28 cellular contexts compared by ENCODE assay signal in the genomic region with DNA sequence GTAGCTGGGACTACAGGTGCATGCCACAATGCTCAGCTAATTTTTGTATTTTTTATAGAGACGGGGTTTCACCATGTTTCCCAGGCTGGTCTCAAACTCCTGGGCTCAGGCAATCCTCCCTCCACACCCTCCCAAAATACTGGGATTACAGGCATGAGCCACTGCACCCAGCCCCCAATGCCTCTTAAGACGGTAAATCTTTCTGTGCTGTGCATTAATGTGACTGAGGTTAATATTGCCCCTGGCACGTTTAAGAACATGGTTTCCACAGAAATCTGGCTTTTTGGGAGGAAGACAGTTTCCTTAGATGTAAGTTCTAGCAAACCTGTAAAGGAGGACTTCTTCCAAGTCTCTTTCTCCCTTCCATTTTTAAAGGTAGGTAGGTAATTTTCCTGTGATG.
"Had no signal": no experiment of that assay in that cellular context is flagged by ENCODE, and none has a peak within 500 bp of the region (broad histone marks: within the 10 kb centered on the region; RNA-seq: fewer than 3 reads in every experiment).

No MANE protein-coding gene starts in this region.

- H3K27ac ChIP-seq: adrenal gland, ascending aorta, body of pancreas, brain microvascular endothelial cell, breast epithelium, cardiac muscle cell had no signal

- H3K4me1 ChIP-seq: adrenal gland, ascending aorta, body of pancreas, breast epithelium had no signal

- DNase-seq: activated effector memory CD4-positive, alpha-beta T cell treated with anti-CD3 and anti-CD28 coated beads, Interleukin-2, amount 50 U/mL, for 16 hours; activated effector memory CD4-positive, alpha-beta T cell treated with Interleukin-2 at 50 U/mL for 16 hours; activated gamma-delta T cell; activated gamma-delta T cell treated with Interleukin-2 at 50 U/mL for 16 hours; activated naive CD4-positive, alpha-beta T cell; activated naive CD4-positive, alpha-beta T cell treated with anti-CD3 and anti-CD28 coated beads for 36 hours; activated naive CD4-positive, alpha-beta T cell treated with anti-CD3 and anti-CD28 coated beads, Interleukin-2, amount 10 ng/mL, durations not matched to agents 7 days and 5 days; activated naive CD4-positive, alpha-beta T cell treated with anti-CD3 and anti-CD28 coated beads, Interleukin-2, amount 50 U/mL, for 16 hours; activated naive CD4-positive, alpha-beta T cell treated with Interleukin-2 at 50 U/mL for 16 hours; activated naive CD8-positive, alpha-beta T cell treated with anti-CD3 and anti-CD28 coated beads for 36 hours; activated naive CD8-positive, alpha-beta T cell treated with anti-CD3 and anti-CD28 coated beads, Interleukin-2, amount 10 ng/mL, durations not matched to agents 7 days and 5 days; activated naive CD8-positive, alpha-beta T cell treated with anti-CD3 and anti-CD28 coated beads, Interleukin-2, amount 50 U/mL, for 24 hours; activated T-cell treated with anti-CD3 and anti-CD28 coated beads, Interleukin-2, amount 50 U/mL, for 4 hours; activated T-cell treated with anti-CD3 and anti-CD28 coated beads, Interleukin-2, amount 50 U/mL, for 48 hours; activated T-cell treated with anti-CD3 and anti-CD28 coated beads, Interleukin-2, amount 50 U/mL, for 72 hours; adrenal gland; amniotic stem cell; amygdala; anterior cingulate cortex; aorta; body of pancreas; brain microvascular endothelial cell; caudate nucleus; central memory CD4-positive, alpha-beta T cell; cerebellar nuclear complex had no signal

- H3K9me3 ChIP-seq: adrenal gland, ascending aorta, body of pancreas, breast epithelium had no signal

- H3K36me3 ChIP-seq: adrenal gland, ascending aorta, brain microvascular endothelial cell, breast epithelium, cardiac muscle cell had no signal

- H3K4me3 ChIP-seq: adrenal gland, ascending aorta, body of pancreas, breast epithelium, cardiac muscle cell had no signal
